Comparison of ENCODE assay signal across 16 cellular contexts in the genomic region with DNA sequence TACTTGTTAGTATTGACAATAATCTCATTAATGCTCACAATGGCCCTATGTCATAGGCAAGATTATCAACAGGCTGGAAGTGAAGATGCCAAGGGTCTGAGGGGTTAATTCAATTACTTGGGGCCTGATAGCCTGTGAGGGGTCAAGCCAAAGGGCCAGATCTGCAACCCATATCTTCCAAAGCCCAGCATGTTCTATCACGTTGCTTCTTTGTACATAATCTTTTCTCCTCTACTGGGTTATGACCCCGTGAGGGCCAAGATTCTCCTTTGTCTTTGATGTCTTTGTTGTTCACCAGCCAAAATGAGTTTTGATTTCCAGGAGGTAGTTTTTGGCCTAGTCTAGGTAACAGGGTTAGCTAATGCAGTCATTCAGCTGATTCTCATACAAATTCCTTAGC.
DNase-seq lines count a peak whose midpoint lies in the region; ATAC-seq and TF ChIP-seq lines count a peak whose summit lies in the region.
"Had no signal": no experiment of that assay in that cellular context is flagged by ENCODE, and none has a peak within 500 bp of the region (broad histone marks: within the 10 kb centered on the region; RNA-seq: fewer than 3 reads in every experiment).

No MANE protein-coding gene starts in this region.

- H3K27me3 ChIP-seq in GM23338 (ENCODE audit: insufficient read depth): no peaks in the 10 kb centered on the region
- no peaks in the 10 kb centered on the region for H3K27me3 ChIP-seq in ectodermal cell (ENCODE audit: control insufficient read depth, insufficient read depth, low read length, poor library complexity, severe bottlenecking)
- H3K27me3 ChIP-seq in mesendoderm (ENCODE audit: insufficient read depth, low read length, poor library complexity): no peaks in the 10 kb centered on the region

- peaks cover 3% of the 10 kb centered on the region; the same call in 1 of the 3 replicates for H3K4me1 Mint-ChIP-seq in GM23338
- H3K4me1 Mint-ChIP-seq: CD4-positive, alpha-beta memory T cell had no signal

- no peaks in the 10 kb centered on the region for H3K9me3 ChIP-seq in ectodermal cell (ENCODE audit: control insufficient read depth, low read length)

- no peak overlapping the region for H2BK5ac ChIP-seq in mesendoderm (ENCODE audit: low read length)

- H3K9ac ChIP-seq in mesendoderm (ENCODE audit: low read length): no peak overlapping the region
- H3K9ac ChIP-seq: GM23248 had no signal

- H3K4me1 ChIP-seq in GM23338 (ENCODE audit: insufficient read depth) (no peaks in the 10 kb centered on the region), ectodermal cell (ENCODE audit: control insufficient read depth, insufficient read depth, low read length) (peaks cover 15% of the 10 kb centered on the region), mesendoderm (ENCODE audit: control insufficient read depth, low read depth, low read length) (no peaks in the 10 kb centered on the region)

- H3F3A ChIP-seq in GM23338 (replicated peaks; ENCODE audit: low read depth): no peaks in the 10 kb centered on the region

- no peak overlapping the region for H4K5ac ChIP-seq in mesendoderm (ENCODE audit: low read length)

- no peaks in the 10 kb centered on the region for H3K36me3 ChIP-seq in GM23338 (ENCODE audit: insufficient read depth)
- H3K36me3 ChIP-seq in ectodermal cell (ENCODE audit: control insufficient read depth, insufficient read depth, low read length): no peaks in the 10 kb centered on the region
- H3K36me3 ChIP-seq in mesendoderm (ENCODE audit: control insufficient read depth, insufficient read depth, low read length): no peaks in the 10 kb centered on the region

- H3K27me3 Mint-ChIP-seq in GM23338 (ENCODE audit: insufficient read depth, low read depth, poor library complexity): peaks cover 2% of the 10 kb centered on the region

- H3K79me2 ChIP-seq in GM23338 (replicated peaks; ENCODE audit: insufficient read depth) (no peaks in the 10 kb centered on the region), mesendoderm (ENCODE audit: control insufficient read depth, insufficient read depth, low read length) (no peaks in the 10 kb centered on the region)

- 52 to 62% methylated on average over 2 of the region's 2 CpGs for WGBS in ectodermal cell, 2 experiments
- no CpG with 5 or more reads among the region's 2 CpGs for WGBS in mesendoderm (ENCODE audit: extremely low coverage, insufficient coverage, low lambda C conversion rate)

- H3K79me1 ChIP-seq in mesendoderm (ENCODE audit: low read length): no peaks in the 10 kb centered on the region

- DNase-seq in GM23338 (ENCODE audit: low spot score): no peak
- peak; percentile 65 for DNase-seq in mesendoderm
- DNase-seq in NCI-H187 (lab: John Stamatoyannopoulos, UW): no peak
- DNase-seq: 8988T; C1 segment of cervical spinal cord; Calu3; CD4-positive, alpha-beta memory T cell; COR-L47; DMS79 treated with DMSO at 0.1 percent for 48 hours; GF-D8; GM23248; H9 had no signal

- H3K56ac ChIP-seq in mesendoderm (ENCODE audit: low read length): no peak overlapping the region

- no peaks in the 10 kb centered on the region for H4K20me1 ChIP-seq in GM23338 (replicated peaks; ENCODE audit: insufficient read depth)

- no peak overlapping the region for H3K23ac ChIP-seq in mesendoderm (ENCODE audit: low read length)

- no peak overlapping the region for H3K4me3 Mint-ChIP-seq in GM23338
- H3K4me3 Mint-ChIP-seq: CD4-positive, alpha-beta memory T cell; H9 had no signal

- peak overlapping the region; percentile 83 for H2AFZ ChIP-seq in GM23338
- H2AFZ ChIP-seq: GM23248 had no signal

- H3K9me3 Mint-ChIP-seq in GM23338: peaks cover 2% of the 10 kb centered on the region; the same call in 1 of the 3 replicates

- H3K27ac Mint-ChIP-seq in GM23338: no peak overlapping the region
- H3K27ac Mint-ChIP-seq: CD4-positive, alpha-beta memory T cell; H9 had no signal

- no peak for ATAC-seq in GM23338
- no peak for ATAC-seq in HG02884 (IDR thresholded peaks at IDR 0.05; ENCODE audit: unreplicated experiment)
- ATAC-seq in GM18519 (IDR thresholded peaks at IDR 0.05; ENCODE audit: low FRiP score, unreplicated experiment): no peak
- ATAC-seq: HCT116 had no signal

- H3K36me3 Mint-ChIP-seq in GM23338 (ENCODE audit: low read depth): no peaks in the 10 kb centered on the region
- H3K36me3 Mint-ChIP-seq: CD4-positive, alpha-beta memory T cell had no signal

- no peak overlapping the region for H2BK120ac ChIP-seq in mesendoderm (ENCODE audit: low read depth, low read length)

- H3K27ac ChIP-seq in GM23338 (ENCODE audit: low read depth): no peak overlapping the region
- H3K27ac ChIP-seq in ectodermal cell (ENCODE audit: insufficient read depth, low read depth, low read length, poor library complexity, severe bottlenecking): peak overlapping the region; percentile 83
- H3K27ac ChIP-seq in mesendoderm (ENCODE audit: low read depth, low read length): no peak overlapping the region
- H3K27ac ChIP-seq: GM23248 had no signal

- H2AK5ac ChIP-seq in mesendoderm (ENCODE audit: low read length): no peak overlapping the region

- no peak overlapping the region for H3K18ac ChIP-seq in mesendoderm (ENCODE audit: low read length)

- no peak for TF ChIP-seq CTCF in GM23338 (conservative IDR thresholded peaks at IDR 0.05; ENCODE audit: low read depth in 2 of 2)

- H3K4me3 ChIP-seq in GM23338: no peak overlapping the region
- H3K4me3 ChIP-seq in ectodermal cell (ENCODE audit: insufficient read depth, low read depth, low read length): no peak overlapping the region
- H3K4me3 ChIP-seq in mesendoderm (ENCODE audit: low read length): no peak overlapping the region
- H3K4me3 ChIP-seq: GM23248 had no signal

- 0 out of 2 replicates have a peak, but pooled peaks cover 2% of the 10 kb centered on the region for H3K9me2 ChIP-seq in GM23338 (ENCODE audit: insufficient read depth)

- H3K4me2 ChIP-seq in GM23338 (no peak overlapping the region), mesendoderm (ENCODE audit: low read length) (no peak overlapping the region)

- no peak overlapping the region for H2BK15ac ChIP-seq in mesendoderm (replicated peaks; ENCODE audit: low read depth)

- no peak overlapping the region for H4K8ac ChIP-seq in mesendoderm (ENCODE audit: low read depth, low read length)

- H3K4ac ChIP-seq in mesendoderm (ENCODE audit: low read depth, low read length): no peak overlapping the region

TF ChIP-seq in GM23338, 12 proteins besides CTCF, POLR2A, EP300 and RAD21:
- TF ChIP-seq EZH2 (IDR thresholded peaks at IDR 0.05; ENCODE audit: low read depth, unreplicated experiment) (no peak), CREB1 (CRISPR knock-in tag; IDR thresholded peaks at IDR 0.05; ENCODE audit: low read depth) (no peak), JUNB (IDR thresholded peaks at IDR 0.05; ENCODE audit: unreplicated experiment) (no peak), NANOG (IDR thresholded peaks at IDR 0.05; ENCODE audit: borderline replicate concordance) (no peak), ZNF114 (CRISPR knock-in tag; IDR thresholded peaks at IDR 0.05) (no peak), POLR2AphosphoS5 (IDR thresholded peaks at IDR 0.05; ENCODE audit: low read depth) (no peak), EZH2phosphoT487 (IDR thresholded peaks at IDR 0.05; ENCODE audit: unreplicated experiment) (no peak), ZNF331 (CRISPR knock-in tag; IDR thresholded peaks at IDR 0.05; ENCODE audit: low read depth) (no peak)
